ENCODE assay signal across 20 cellular contexts in genomic region chr9:79989079-79989478, GRCh38.
"Had no signal": no experiment of that assay in that cellular context is flagged by ENCODE, and none has a peak within 500 bp of the region (broad histone marks: within the 10 kb centered on the region; RNA-seq: fewer than 3 reads in every experiment).

No MANE protein-coding gene starts in this region.

- H3K9me3 Mint-ChIP-seq: activated naive CD8-positive, alpha-beta T cell treated with anti-CD3 and anti-CD28 coated beads for 36 hours; neural progenitor cell had no signal

- H3K4me1 ChIP-seq: upper lobe of left lung had no signal

- H3K36me3 Mint-ChIP-seq: activated naive CD8-positive, alpha-beta T cell treated with anti-CD3 and anti-CD28 coated beads for 36 hours; neural progenitor cell had no signal

- H3K4me3 Mint-ChIP-seq: activated naive CD8-positive, alpha-beta T cell treated with anti-CD3 and anti-CD28 coated beads for 36 hours; neural progenitor cell had no signal

- H3K9ac ChIP-seq: neural progenitor cell had no signal

- H3K27ac Mint-ChIP-seq: activated naive CD8-positive, alpha-beta T cell treated with anti-CD3 and anti-CD28 coated beads for 36 hours; neural progenitor cell had no signal

- H3K27me3 Mint-ChIP-seq: activated naive CD8-positive, alpha-beta T cell treated with anti-CD3 and anti-CD28 coated beads for 36 hours had no signal

- H3K36me3 ChIP-seq: left ventricle myocardium inferior, neural progenitor cell, upper lobe of left lung had no signal

- H3K4me1 Mint-ChIP-seq: activated naive CD8-positive, alpha-beta T cell treated with anti-CD3 and anti-CD28 coated beads for 36 hours had no signal

- H2AFZ ChIP-seq: neural progenitor cell had no signal

- H3K27me3 ChIP-seq: neural progenitor cell, upper lobe of left lung had no signal

- H3K9me3 ChIP-seq: left ventricle myocardium inferior, upper lobe of left lung had no signal

- H3K27ac ChIP-seq: left ventricle myocardium inferior, neural progenitor cell, upper lobe of left lung had no signal

- H3K4me2 ChIP-seq: neural progenitor cell had no signal

- DNase-seq: activated CD4-positive, alpha-beta T cell treated with anti-CD3 and anti-CD28 coated beads for 4 hours; activated CD4-positive, alpha-beta T cell treated with anti-CD3 and anti-CD28 coated beads, Interleukin-2, amount 50 U/mL, for 48 hours; activated CD4-positive, CD25-positive, alpha-beta regulatory T cell; activated CD8-positive, alpha-beta memory T cell treated with anti-CD3 and anti-CD28 coated beads, Interleukin-2, amount 50 U/mL, for 48 hours; activated naive CD4-positive, alpha-beta T cell treated with Interleukin-2 at 50 U/mL for 16 hours; activated naive CD8-positive, alpha-beta T cell treated with anti-CD3 and anti-CD28 coated beads for 36 hours; activated T-cell treated with anti-CD3 and anti-CD28 coated beads, Interleukin-2, amount 50 U/mL, for 48 hours; central memory CD4-positive, alpha-beta T cell; dermis blood vessel endothelial cell; effector memory CD4-positive, alpha-beta T cell; foreskin melanocyte; hypothalamus; islet precursor cell; left ventricle myocardium inferior; posterior cingulate gyrus; stimulated activated CD4-positive, alpha-beta T cell treated with anti-CD3 and anti-CD28 coated beads, Interleukin-4, amount 100 ng/mL, for 24 hours; stimulated activated naive CD4-positive, alpha-beta T cell treated with Interleukin-2 at 50 U/mL for 16 hours; T-helper 9 cell; upper lobe of left lung had no signal

- H3K4me3 ChIP-seq: left ventricle myocardium inferior, neural progenitor cell, upper lobe of left lung had no signal
